In the genomic region with DNA sequence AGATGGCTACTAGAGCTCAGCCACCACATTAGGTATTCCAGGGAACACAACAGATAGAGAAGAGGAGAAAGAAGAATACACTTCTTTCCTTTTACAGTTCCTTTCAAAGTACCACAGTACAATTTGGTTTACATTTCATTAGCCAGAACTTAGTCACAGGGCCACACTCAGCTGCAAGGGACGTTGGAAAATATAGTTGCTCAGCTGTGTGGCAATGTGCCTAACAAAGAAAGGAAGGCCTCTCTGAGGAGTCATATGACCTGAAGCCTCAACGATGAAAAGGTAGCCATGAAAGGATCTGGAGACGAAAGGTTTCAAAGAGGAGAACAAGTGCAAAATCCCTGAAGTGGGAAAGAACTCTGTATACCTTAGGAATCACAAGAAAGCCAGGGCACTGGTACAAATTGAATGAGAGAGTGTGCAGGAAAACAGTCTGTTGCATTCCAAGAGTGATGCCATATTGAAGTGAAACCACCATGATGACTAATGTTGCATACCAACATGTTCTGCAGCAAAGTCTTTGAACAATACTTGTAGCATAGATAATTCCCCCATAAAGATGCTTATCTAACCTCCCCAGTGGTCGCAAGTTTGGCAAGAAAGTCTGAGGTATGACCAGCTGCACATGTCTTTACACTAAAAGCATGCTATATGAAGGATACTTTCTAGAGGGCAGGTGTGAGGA, we compare ENCODE assay signal across 1 cellular context.
TF ChIP-seq lines count a peak whose summit lies in the region.

No MANE protein-coding gene starts in this region.

TF ChIP-seq in GM23338, 12 proteins besides CTCF, POLR2A, EP300 and RAD21:
- TF ChIP-seq, protein P1, sequence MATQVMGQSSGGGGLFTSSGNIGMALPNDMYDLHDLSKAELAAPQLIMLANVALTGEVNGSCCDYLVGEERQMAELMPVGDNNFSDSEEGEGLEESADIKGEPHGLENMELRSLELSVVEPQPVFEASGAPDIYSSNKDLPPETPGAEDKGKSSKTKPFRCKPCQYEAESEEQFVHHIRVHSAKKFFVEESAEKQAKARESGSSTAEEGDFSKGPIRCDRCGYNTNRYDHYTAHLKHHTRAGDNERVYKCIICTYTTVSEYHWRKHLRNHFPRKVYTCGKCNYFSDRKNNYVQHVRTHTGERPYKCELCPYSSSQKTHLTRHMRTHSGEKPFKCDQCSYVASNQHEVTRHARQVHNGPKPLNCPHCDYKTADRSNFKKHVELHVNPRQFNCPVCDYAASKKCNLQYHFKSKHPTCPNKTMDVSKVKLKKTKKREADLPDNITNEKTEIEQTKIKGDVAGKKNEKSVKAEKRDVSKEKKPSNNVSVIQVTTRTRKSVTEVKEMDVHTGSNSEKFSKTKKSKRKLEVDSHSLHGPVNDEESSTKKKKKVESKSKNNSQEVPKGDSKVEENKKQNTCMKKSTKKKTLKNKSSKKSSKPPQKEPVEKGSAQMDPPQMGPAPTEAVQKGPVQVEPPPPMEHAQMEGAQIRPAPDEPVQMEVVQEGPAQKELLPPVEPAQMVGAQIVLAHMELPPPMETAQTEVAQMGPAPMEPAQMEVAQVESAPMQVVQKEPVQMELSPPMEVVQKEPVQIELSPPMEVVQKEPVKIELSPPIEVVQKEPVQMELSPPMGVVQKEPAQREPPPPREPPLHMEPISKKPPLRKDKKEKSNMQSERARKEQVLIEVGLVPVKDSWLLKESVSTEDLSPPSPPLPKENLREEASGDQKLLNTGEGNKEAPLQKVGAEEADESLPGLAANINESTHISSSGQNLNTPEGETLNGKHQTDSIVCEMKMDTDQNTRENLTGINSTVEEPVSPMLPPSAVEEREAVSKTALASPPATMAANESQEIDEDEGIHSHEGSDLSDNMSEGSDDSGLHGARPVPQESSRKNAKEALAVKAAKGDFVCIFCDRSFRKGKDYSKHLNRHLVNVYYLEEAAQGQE (IDR thresholded peaks at IDR 0.05; ENCODE audit: unreplicated experiment) = no peak
- TF ChIP-seq, protein P2, sequence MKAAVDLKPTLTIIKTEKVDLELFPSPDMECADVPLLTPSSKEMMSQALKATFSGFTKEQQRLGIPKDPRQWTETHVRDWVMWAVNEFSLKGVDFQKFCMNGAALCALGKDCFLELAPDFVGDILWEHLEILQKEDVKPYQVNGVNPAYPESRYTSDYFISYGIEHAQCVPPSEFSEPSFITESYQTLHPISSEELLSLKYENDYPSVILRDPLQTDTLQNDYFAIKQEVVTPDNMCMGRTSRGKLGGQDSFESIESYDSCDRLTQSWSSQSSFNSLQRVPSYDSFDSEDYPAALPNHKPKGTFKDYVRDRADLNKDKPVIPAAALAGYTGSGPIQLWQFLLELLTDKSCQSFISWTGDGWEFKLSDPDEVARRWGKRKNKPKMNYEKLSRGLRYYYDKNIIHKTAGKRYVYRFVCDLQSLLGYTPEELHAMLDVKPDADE (IDR thresholded peaks at IDR 0.05) = no peak
- TF ChIP-seq POLR2AphosphoS5 (IDR thresholded peaks at IDR 0.05; ENCODE audit: low read depth) (no peak), ZNF331 (CRISPR knock-in tag; IDR thresholded peaks at IDR 0.05; ENCODE audit: low read depth) (no peak), EZH2phosphoT487 (IDR thresholded peaks at IDR 0.05; ENCODE audit: unreplicated experiment) (no peak), CREB1 (CRISPR knock-in tag; IDR thresholded peaks at IDR 0.05; ENCODE audit: low read depth) (no peak), ZNF114 (CRISPR knock-in tag; IDR thresholded peaks at IDR 0.05) (no peak), STAT1 (IDR thresholded peaks at IDR 0.05; ENCODE audit: unreplicated experiment) (no peak)
- TF ChIP-seq, protein P3, sequence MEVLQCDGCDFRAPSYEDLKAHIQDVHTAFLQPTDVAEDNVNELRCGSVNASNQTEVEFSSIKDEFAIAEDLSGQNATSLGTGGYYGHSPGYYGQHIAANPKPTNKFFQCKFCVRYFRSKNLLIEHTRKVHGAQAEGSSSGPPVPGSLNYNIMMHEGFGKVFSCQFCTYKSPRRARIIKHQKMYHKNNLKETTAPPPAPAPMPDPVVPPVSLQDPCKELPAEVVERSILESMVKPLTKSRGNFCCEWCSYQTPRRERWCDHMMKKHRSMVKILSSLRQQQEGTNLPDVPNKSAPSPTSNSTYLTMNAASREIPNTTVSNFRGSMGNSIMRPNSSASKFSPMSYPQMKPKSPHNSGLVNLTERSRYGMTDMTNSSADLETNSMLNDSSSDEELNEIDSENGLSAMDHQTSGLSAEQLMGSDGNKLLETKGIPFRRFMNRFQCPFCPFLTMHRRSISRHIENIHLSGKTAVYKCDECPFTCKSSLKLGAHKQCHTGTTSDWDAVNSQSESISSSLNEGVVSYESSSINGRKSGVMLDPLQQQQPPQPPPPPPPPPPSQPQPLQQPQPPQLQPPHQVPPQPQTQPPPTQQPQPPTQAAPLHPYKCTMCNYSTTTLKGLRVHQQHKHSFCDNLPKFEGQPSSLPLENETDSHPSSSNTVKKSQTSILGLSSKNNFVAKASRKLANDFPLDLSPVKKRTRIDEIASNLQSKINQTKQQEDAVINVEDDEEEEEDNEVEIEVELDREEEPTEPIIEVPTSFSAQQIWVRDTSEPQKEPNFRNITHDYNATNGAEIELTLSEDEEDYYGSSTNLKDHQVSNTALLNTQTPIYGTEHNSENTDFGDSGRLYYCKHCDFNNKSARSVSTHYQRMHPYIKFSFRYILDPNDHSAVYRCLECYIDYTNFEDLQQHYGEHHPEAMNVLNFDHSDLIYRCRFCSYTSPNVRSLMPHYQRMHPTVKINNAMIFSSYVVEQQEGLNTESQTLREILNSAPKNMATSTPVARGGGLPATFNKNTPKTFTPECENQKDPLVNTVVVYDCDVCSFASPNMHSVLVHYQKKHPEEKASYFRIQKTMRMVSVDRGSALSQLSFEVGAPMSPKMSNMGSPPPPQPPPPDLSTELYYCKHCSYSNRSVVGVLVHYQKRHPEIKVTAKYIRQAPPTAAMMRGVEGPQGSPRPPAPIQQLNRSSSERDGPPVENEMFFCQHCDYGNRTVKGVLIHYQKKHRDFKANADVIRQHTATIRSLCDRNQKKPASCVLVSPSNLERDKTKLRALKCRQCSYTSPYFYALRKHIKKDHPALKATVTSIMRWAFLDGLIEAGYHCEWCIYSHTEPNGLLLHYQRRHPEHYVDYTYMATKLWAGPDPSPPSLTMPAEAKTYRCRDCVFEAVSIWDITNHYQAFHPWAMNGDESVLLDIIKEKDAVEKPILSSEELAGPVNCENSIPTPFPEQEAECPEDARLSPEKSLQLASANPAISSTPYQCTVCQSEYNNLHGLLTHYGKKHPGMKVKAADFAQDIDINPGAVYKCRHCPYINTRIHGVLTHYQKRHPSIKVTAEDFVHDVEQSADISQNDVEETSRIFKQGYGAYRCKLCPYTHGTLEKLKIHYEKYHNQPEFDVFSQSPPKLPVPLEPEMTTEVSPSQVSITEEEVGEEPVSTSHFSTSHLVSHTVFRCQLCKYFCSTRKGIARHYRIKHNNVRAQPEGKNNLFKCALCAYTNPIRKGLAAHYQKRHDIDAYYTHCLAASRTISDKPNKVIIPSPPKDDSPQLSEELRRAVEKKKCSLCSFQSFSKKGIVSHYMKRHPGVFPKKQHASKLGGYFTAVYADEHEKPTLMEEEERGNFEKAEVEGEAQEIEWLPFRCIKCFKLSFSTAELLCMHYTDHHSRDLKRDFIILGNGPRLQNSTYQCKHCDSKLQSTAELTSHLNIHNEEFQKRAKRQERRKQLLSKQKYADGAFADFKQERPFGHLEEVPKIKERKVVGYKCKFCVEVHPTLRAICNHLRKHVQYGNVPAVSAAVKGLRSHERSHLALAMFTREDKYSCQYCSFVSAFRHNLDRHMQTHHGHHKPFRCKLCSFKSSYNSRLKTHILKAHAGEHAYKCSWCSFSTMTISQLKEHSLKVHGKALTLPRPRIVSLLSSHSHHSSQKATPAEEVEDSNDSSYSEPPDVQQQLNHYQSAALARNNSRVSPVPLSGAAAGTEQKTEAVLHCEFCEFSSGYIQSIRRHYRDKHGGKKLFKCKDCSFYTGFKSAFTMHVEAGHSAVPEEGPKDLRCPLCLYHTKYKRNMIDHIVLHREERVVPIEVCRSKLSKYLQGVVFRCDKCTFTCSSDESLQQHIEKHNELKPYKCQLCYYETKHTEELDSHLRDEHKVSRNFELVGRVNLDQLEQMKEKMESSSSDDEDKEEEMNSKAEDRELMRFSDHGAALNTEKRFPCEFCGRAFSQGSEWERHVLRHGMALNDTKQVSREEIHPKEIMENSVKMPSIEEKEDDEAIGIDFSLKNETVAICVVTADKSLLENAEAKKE (CRISPR knock-in tag; IDR thresholded peaks at IDR 0.05) = no peak
TF ChIP-seq in GM23338: peak in this region for 0.
